In the genomic region with DNA sequence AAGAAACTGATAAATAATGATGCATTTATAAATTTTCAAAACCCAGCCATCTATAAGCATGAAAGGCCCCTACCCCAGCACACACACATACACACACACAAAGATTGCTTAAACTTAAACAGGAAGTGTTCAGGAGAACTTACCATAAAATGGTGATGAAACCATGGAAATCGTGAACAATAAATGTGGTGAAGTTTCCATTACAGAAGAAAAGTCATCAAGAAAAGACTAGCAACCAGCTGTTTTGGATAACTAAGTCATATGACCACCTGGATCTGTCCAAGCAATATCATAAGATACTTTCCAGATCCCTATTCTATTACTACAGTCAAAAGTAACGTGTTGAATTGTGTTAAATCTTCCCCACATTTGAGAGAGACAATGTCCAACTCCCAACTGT, we compare ENCODE assay signal across 1 cellular context.
TF ChIP-seq lines count a peak whose summit lies in the region.

No MANE protein-coding gene starts in this region.

TF ChIP-seq in WTC11, 78 proteins besides CTCF, POLR2A, EP300 and RAD21 (continued from another document):
- TF ChIP-seq ZNF425 (CRISPR knock-in tag; conservative IDR thresholded peaks at IDR 0.05): no peak
- no peak for TF ChIP-seq FOXJ3 (CRISPR knock-in tag; IDR thresholded peaks at IDR 0.05; ENCODE audit: borderline replicate concordance)
- TF ChIP-seq TCF7 (CRISPR knock-in tag; IDR thresholded peaks at IDR 0.05; ENCODE audit: low read depth): no peak
- TF ChIP-seq CREM (CRISPR knock-in tag; IDR thresholded peaks at IDR 0.05): no peak
- no peak for TF ChIP-seq PRRX2 (CRISPR knock-in tag; IDR thresholded peaks at IDR 0.05)
- no peak for TF ChIP-seq ZNF416 (CRISPR knock-in tag; IDR thresholded peaks at IDR 0.05)
- TF ChIP-seq FOXP4 (CRISPR knock-in tag; IDR thresholded peaks at IDR 0.05): no peak
- TF ChIP-seq NFE2L1 (CRISPR knock-in tag; IDR thresholded peaks at IDR 0.05): no peak
- TF ChIP-seq ZNF121 (CRISPR knock-in tag; IDR thresholded peaks at IDR 0.05): no peak
- TF ChIP-seq RELA (CRISPR knock-in tag; IDR thresholded peaks at IDR 0.05; ENCODE audit: borderline replicate concordance): no peak
- no peak for TF ChIP-seq TP53 (CRISPR knock-in tag; IDR thresholded peaks at IDR 0.05)
- no peak for TF ChIP-seq EMX1 (CRISPR knock-in tag; IDR thresholded peaks at IDR 0.05)
- TF ChIP-seq USF1 (CRISPR knock-in tag; IDR thresholded peaks at IDR 0.05): no peak
- no peak for TF ChIP-seq ESRRA (CRISPR knock-in tag; IDR thresholded peaks at IDR 0.05; ENCODE audit: borderline replicate concordance)
- TF ChIP-seq ZNF263 (CRISPR knock-in tag; IDR thresholded peaks at IDR 0.05; ENCODE audit: low read depth): no peak
TF ChIP-seq in WTC11: peak in this region for 0.
